Comparison of ENCODE assay signal across 17 cellular contexts in genomic region chr9:335373-335772, GRCh38.
A peak's percentile ranks its signal among the peaks of the same experiment; 100 is the strongest.
DNase-seq lines count a peak whose midpoint lies in the region; ATAC-seq lines count a peak whose summit lies in the region.
"Had no signal": no experiment of that assay in that cellular context is flagged by ENCODE, and none has a peak within 500 bp of the region (broad histone marks: within the 10 kb centered on the region; RNA-seq: fewer than 3 reads in every experiment).

No MANE protein-coding gene starts in this region.

- no peaks in the 10 kb centered on the region for H3K27me3 Mint-ChIP-seq in activated naive CD4-positive, alpha-beta T cell treated with anti-CD3 and anti-CD28 coated beads, Interleukin-2, amount 50 U/mL, for 24 hours
- H3K27me3 Mint-ChIP-seq in CD4-positive, alpha-beta memory T cell, result no peaks in the 10 kb centered on the region
- H3K27me3 Mint-ChIP-seq in T-cell (no peaks in the 10 kb centered on the region), memory B cell (no peaks in the 10 kb centered on the region)

- H3K9me3 Mint-ChIP-seq in activated naive CD4-positive, alpha-beta T cell treated with anti-CD3 and anti-CD28 coated beads, Interleukin-2, amount 50 U/mL, for 24 hours, result no peaks in the 10 kb centered on the region
- H3K9me3 Mint-ChIP-seq in CD4-positive, alpha-beta memory T cell, result no peaks in the 10 kb centered on the region
- H3K9me3 Mint-ChIP-seq in T-cell, result no peaks in the 10 kb centered on the region
- H3K9me3 Mint-ChIP-seq in memory B cell, result no peaks in the 10 kb centered on the region

- peaks cover 35% of the 10 kb centered on the region for H3K4me1 Mint-ChIP-seq in activated naive CD4-positive, alpha-beta T cell treated with anti-CD3 and anti-CD28 coated beads, Interleukin-2, amount 50 U/mL, for 24 hours
- peaks cover 13 to 24% (median 18%) of the 10 kb centered on the region in 4 donors for H3K4me1 Mint-ChIP-seq in CD4-positive, alpha-beta memory T cell
- H3K4me1 Mint-ChIP-seq in T-cell (peaks cover 17 to 31% (median 26%) of the 10 kb centered on the region in 3 donors), memory B cell (peaks cover 2% of the 10 kb centered on the region)

- H3K4me1 ChIP-seq in CD4-positive, alpha-beta memory T cell (ENCODE audit: insufficient read depth, low read length), result peaks cover 11% of the 10 kb centered on the region

- H3K36me3 Mint-ChIP-seq in activated naive CD4-positive, alpha-beta T cell treated with anti-CD3 and anti-CD28 coated beads, Interleukin-2, amount 50 U/mL, for 24 hours, result peaks cover 28% of the 10 kb centered on the region
- peaks cover 74 to 87% of the 10 kb centered on the region in 2 donors for H3K36me3 Mint-ChIP-seq in CD4-positive, alpha-beta memory T cell
- H3K36me3 Mint-ChIP-seq in T-cell (peaks cover 73% of the 10 kb centered on the region), memory B cell (peaks cover 38% of the 10 kb centered on the region)

- H3K4me3 Mint-ChIP-seq in activated naive CD4-positive, alpha-beta T cell treated with anti-CD3 and anti-CD28 coated beads, Interleukin-2, amount 50 U/mL, for 24 hours, result peak overlapping the region; percentile 49
- peak overlapping the region in 3 of 8 donors; percentile 9 to 18 (median 11) for H3K4me3 Mint-ChIP-seq in CD4-positive, alpha-beta memory T cell
- no peak overlapping the region for H3K4me3 Mint-ChIP-seq in T-cell
- H3K4me3 Mint-ChIP-seq in memory B cell, result no peak overlapping the region

- peaks cover 83% of the 10 kb centered on the region for H3K36me3 ChIP-seq in CD4-positive, alpha-beta memory T cell (ENCODE audit: insufficient read depth, low read length)

- DNase-seq in activated naive CD4-positive, alpha-beta T cell treated with anti-CD3 and anti-CD28 coated beads, Interleukin-2, amount 50 U/mL, for 16 hours, result no peak
- peak in 1 of 5 donors; percentile 10 for DNase-seq in CD4-positive, alpha-beta memory T cell
- DNase-seq in T-cell, result no peak
- DNase-seq in memory B cell (ENCODE audit: low spot score in 2 of 2), result no peak
- no peak for DNase-seq in HuH-7 (ENCODE audit: low spot score)
- DNase-seq in GF-D8 (lab: John Stamatoyannopoulos, UW), result no peak
- DNase-seq: DMS53, HCEC 1CT, IMR-90, MV-4-11, NCI-H1436, NCI-H2029 treated with DMSO at 0.1 percent for 48 hours, NCI-H510A had no signal

- no peaks in the 10 kb centered on the region for H3K27me3 ChIP-seq in CD4-positive, alpha-beta memory T cell (ENCODE audit: insufficient read depth, low read length)

- H3K27ac Mint-ChIP-seq in activated naive CD4-positive, alpha-beta T cell treated with anti-CD3 and anti-CD28 coated beads, Interleukin-2, amount 50 U/mL, for 24 hours, result peak overlapping the region; percentile 88
- peak overlapping the region; percentile 36 to 88 (median 61) for H3K27ac Mint-ChIP-seq in CD4-positive, alpha-beta memory T cell
- H3K27ac Mint-ChIP-seq in T-cell (peak overlapping the region; percentile 44 to 91), memory B cell (peak overlapping the region; percentile 47)

- H3K27ac ChIP-seq in CD4-positive, alpha-beta memory T cell (ENCODE audit: low read depth, low read length), result no peak overlapping the region

- ATAC-seq in T-cell (replicated peaks in 1 of 4) (peak in 3 of 4 experiments; percentile 54 to 78 (median 54)), memory B cell (ENCODE audit: low read depth) (no peak)
- ATAC-seq: GM12878, Panc1, Right ventricle myocardium inferior had no signal

- intact Hi-C loops in CD4-positive, alpha-beta memory T cell (cut with micrococcal nuclease), result no loop called here

- H3K4me3 ChIP-seq in CD4-positive, alpha-beta memory T cell (ENCODE audit: low read length in 2 of 2), result no peak overlapping the region
- H3K4me3 ChIP-seq: GM12878 had no signal

- POLR2A ChIA-PET in CD4-positive, alpha-beta memory T cell (lab: Charles Lee; ENCODE audit: partially characterized antibody), result no interaction called here
- POLR2A ChIA-PET in T-cell (lab: Charles Lee), result no interaction called here

- CTCF ChIA-PET in CD4-positive, alpha-beta memory T cell (lab: Charles Lee; ENCODE audit: partially characterized antibody), result no interaction called here
- CTCF ChIA-PET in T-cell (lab: Charles Lee), result no interaction called here

- no peaks in the 10 kb centered on the region for H3K9me3 ChIP-seq in CD4-positive, alpha-beta memory T cell (ENCODE audit: control insufficient read depth in 1 of 2, low read length in 2 of 2)
